8 cellular contexts compared by ENCODE assay signal in the genomic region with DNA sequence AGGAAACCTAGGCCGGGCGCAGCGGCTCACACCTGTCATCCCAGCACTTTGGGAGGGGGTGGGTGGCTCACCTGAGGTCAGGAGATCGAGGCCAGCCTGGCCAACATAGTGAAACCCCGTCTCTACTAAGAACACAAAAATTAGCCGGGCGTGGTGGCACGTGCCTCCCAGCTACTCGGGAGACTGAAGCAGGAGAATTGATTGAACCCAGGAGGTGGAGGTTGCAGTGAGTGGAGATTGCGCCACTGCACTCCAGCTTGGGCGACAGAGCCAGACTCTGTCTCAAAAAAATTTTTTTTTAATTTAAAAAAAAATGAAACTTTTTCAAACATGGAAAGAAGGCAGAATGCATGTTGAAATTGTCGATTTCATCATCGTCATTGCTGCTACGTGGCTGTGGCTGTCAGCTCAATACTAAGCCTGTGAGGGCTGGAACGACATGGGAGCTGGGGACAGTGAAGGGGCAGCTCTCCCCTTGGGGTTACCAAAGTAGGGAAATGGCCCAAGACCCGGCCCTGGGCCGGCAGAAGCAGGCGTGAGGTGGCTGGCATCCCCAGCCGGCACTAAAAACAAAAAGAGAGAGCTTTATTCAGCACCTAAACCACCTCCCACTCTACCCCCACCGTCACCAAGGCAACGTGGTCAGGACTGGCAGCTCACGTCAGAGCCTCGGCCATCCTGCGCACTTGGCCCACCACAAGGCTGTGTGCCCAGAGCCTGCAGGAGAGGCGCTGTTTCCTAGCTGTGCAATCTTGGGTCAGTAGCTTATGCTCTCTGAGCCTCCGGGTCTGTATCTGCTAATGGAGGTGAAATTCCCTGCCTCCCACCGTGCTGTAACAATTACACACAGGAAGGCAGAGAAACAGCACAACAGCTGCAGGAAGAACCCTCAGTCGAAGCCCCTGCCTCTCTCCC. TPM values are rescaled to one million over a fixed set of nuclear protein-coding genes. Genes with fewer than 3 reads are reported as not detected.
DNase-seq lines count a peak whose midpoint lies in the region; FAIRE-seq and TF ChIP-seq lines count a peak whose summit lies in the region.
"Had no signal": no experiment of that assay in that cellular context is flagged by ENCODE, and none has a peak within 500 bp of the region (broad histone marks: within the 10 kb centered on the region; RNA-seq: fewer than 3 reads in every experiment).

No MANE protein-coding gene starts in this region.

- H3K9me3 ChIP-seq in kidney (ENCODE audit: control insufficient read depth in 1 of 2, low read length in 2 of 2), result no peaks in the 10 kb centered on the region

- H3K4me3 ChIP-seq in kidney (ENCODE audit: low read length in 2 of 2), result no peak overlapping the region

- DNase-seq in MV-4-11 (lab: John Stamatoyannopoulos, UW), result peak; percentile 86
- DNase-seq in activated gamma-delta T cell treated with Interleukin-2 at 50 U/mL for 16 hours, result peak; percentile 74
- DNase-seq in iPS-NIHi7 (ENCODE audit: extremely low spot score), result peak; percentile 53
- peak; percentile 38 to 71 for DNase-seq in stimulated activated CD8-positive, alpha-beta memory T cell treated with anti-CD3 and anti-CD28 coated beads, Interleukin-7, amount 100 ng/mL, for 4 hours (ENCODE audit: low read depth in 2 of 2)
- DNase-seq in HTR-8/SVneo (ENCODE audit: insufficient read length, low spot score), result no peak
- no peak for DNase-seq in NAMALWA (ENCODE audit: low spot score)
- no peak for DNase-seq in kidney

- intact Hi-C loops in kidney (cut with DNase I), result no loop called here

- H3K27ac ChIP-seq in kidney (ENCODE audit: low read depth in 2 of 2, low read length in 2 of 2), result no peak overlapping the region

- H3K4me1 ChIP-seq in kidney (ENCODE audit: control insufficient read depth in 1 of 2, insufficient read depth in 1 of 2, low read depth in 1 of 2, low read length in 2 of 2), result peaks cover 0 to 2% of the 10 kb centered on the region in 2 donors

- no peaks in the 10 kb centered on the region for H3K36me3 ChIP-seq in kidney (ENCODE audit: control insufficient read depth in 1 of 2, insufficient read depth in 2 of 2, low read length in 2 of 2)

- no peak overlapping the region for H3K9ac ChIP-seq in kidney (ENCODE audit: low read length in 2 of 2)

- FAIRE-seq in HTR-8/SVneo (lab: Jason Lieb, UNC) (no peak), kidney (lab: Jason Lieb, UNC) (no peak)
- FAIRE-seq: TTC549 had no signal

- TF ChIP-seq CTCF in kidney (IDR thresholded peaks at IDR 0.05; ENCODE audit: borderline replicate concordance, extremely low read depth, insufficient read depth), result no peak

RNA-seq across cellular contexts. Expression of gene AGPAT4, which starts 30.8 kb away (rescaled TPM):
- total RNA-seq in kidney, result 12.3 TPM
- 3.3 TPM for polyA plus RNA-seq in kidney (ENCODE audit: insufficient read depth, low read depth, low replicate concordance)

Comparison
In these comparisons a context has a peak if more than half of its experiments do, and no peak if none do; other contexts are left out.
1. DNase-seq: peak in MV-4-11 (single experiment), activated gamma-delta T cell treated with Interleukin-2 at 50 U/mL for 16 hours (single experiment), iPS-NIHi7 (single experiment) and stimulated activated CD8-positive, alpha-beta memory T cell treated with anti-CD3 and anti-CD28 coated beads, Interleukin-7, amount 100 ng/mL, for 4 hours (2 of 2); none in HTR-8/SVneo (single experiment), NAMALWA (single experiment) and kidney (single experiment).